Comparison of ENCODE assay signal across 11 cellular contexts in genomic region chrX:101260435-101260834, GRCh38. TPM values are rescaled to one million over a fixed set of nuclear protein-coding genes. Genes with fewer than 3 reads are reported as not detected.
A peak's percentile ranks its signal among the peaks of the same experiment; 100 is the strongest.
DNase-seq lines count a peak whose midpoint lies in the region; ATAC-seq and TF ChIP-seq lines count a peak whose summit lies in the region.
"Had no signal": no experiment of that assay in that cellular context is flagged by ENCODE, and none has a peak within 500 bp of the region (broad histone marks: within the 10 kb centered on the region; RNA-seq: fewer than 3 reads in every experiment).

No MANE protein-coding gene starts in this region.

- no peak overlapping the region for H3K27ac Mint-ChIP-seq in CD8-positive, alpha-beta memory T cell
- H3K27ac Mint-ChIP-seq: activated T-helper 1 cell treated with anti-CD3 and anti-CD28 coated beads, Interleukin-12 subunit alpha, Interleukin-12 subunit beta, Interleukin-2, Interleukin-4 antibody, amounts not matched to agents 30 ng/mL and 10 ng/mL and 1 ng/mL, durations not matched to agents 14 hours and 24 hours and 36 hours had no signal

- no peak overlapping the region for H3K4me3 ChIP-seq in A673 (ENCODE audit: low read depth, low read length, poor library complexity, severe bottlenecking)
- H3K4me3 ChIP-seq in GM12875 (ENCODE audit: low read depth, low read length) = no peak overlapping the region
- no peak overlapping the region for H3K4me3 ChIP-seq in fibroblast of pulmonary artery (replicated peaks; ENCODE audit: low read depth, low read length)
- H3K4me3 ChIP-seq in lower leg skin (ENCODE audit: low read depth, poor library complexity, severe bottlenecking) = no peak overlapping the region
- no peak overlapping the region for H3K4me3 ChIP-seq in CD8-positive, alpha-beta memory T cell (ENCODE audit: low read length)
- H3K4me3 ChIP-seq: left lung, right atrium auricular region had no signal

- POLR2A ChIA-PET in A673 (lab: Charles Lee; ENCODE audit: low non-redundant PET) (no interaction called here), RWPE1 (lab: Yijun Ruan, JAX; ENCODE audit: low non-redundant PET) (no interaction called here)
- POLR2A ChIA-PET in CD8-positive, alpha-beta memory T cell (lab: Charles Lee) = no interaction called here

- H3K27me3 Mint-ChIP-seq in CD8-positive, alpha-beta memory T cell = peaks cover 0 to 8% of the 10 kb centered on the region in 2 donors

- H3K9me3 Mint-ChIP-seq in CD8-positive, alpha-beta memory T cell = peaks cover 0 to 2% (median 0%) of the 10 kb centered on the region in 5 donors
- H3K9me3 Mint-ChIP-seq: activated T-helper 1 cell treated with anti-CD3 and anti-CD28 coated beads, Interleukin-12 subunit alpha, Interleukin-12 subunit beta, Interleukin-2, Interleukin-4 antibody, amounts not matched to agents 30 ng/mL and 10 ng/mL and 1 ng/mL, durations not matched to agents 14 hours and 24 hours and 36 hours had no signal

- CTCF ChIA-PET in A673 (lab: Charles Lee) (no interaction called here), RWPE1 (lab: Yijun Ruan, JAX) (no interaction called here)
- CTCF ChIA-PET in CD8-positive, alpha-beta memory T cell (lab: Charles Lee) = no interaction called here

- TF ChIP-seq POLR2A in lower leg skin (IDR thresholded peaks at IDR 0.05) = no peak

- no TSS peak for BruUV-seq in A673 (replicated peaks; lab: Mats Ljungman, UMichigan)

- intact Hi-C loops in A673 (cut with micrococcal nuclease; ENCODE audit: unreplicated experiment) (no loop called here), lower leg skin (cut with DNase I; ENCODE audit: low total_unique reads) (no loop called here)

- TF ChIP-seq CTCF in A673 (conservative IDR thresholded peaks at IDR 0.05; ENCODE audit: low read depth, low read length) (0 out of 2 replicates have a peak, but pooled peaks have one; percentile 23), GM12875 (IDR thresholded peaks at IDR 0.05; ENCODE audit: borderline replicate concordance, insufficient read depth, low read depth, low read length) (0 out of 2 replicates have a peak, but pooled peaks have one; percentile 30), RWPE1 (conservative IDR thresholded peaks at IDR 0.05; ENCODE audit: low read depth) (no peak), fibroblast of pulmonary artery (IDR thresholded peaks at IDR 0.05; ENCODE audit: low read length, missing control alignments) (peak; percentile 19), lower leg skin (IDR thresholded peaks at IDR 0.05) (no peak)

- no peaks in the 10 kb centered on the region for H3K4me1 ChIP-seq in A673 (ENCODE audit: insufficient read depth, low read length, poor library complexity, severe bottlenecking)
- no peaks in the 10 kb centered on the region for H3K4me1 ChIP-seq in CD8-positive, alpha-beta memory T cell (ENCODE audit: insufficient read depth, low read length)
- H3K4me1 ChIP-seq: left lung, right atrium auricular region had no signal

- H3K4me3 Mint-ChIP-seq in CD8-positive, alpha-beta memory T cell = no peak overlapping the region
- H3K4me3 Mint-ChIP-seq: activated T-helper 1 cell treated with anti-CD3 and anti-CD28 coated beads, Interleukin-12 subunit alpha, Interleukin-12 subunit beta, Interleukin-2, Interleukin-4 antibody, amounts not matched to agents 30 ng/mL and 10 ng/mL and 1 ng/mL, durations not matched to agents 14 hours and 24 hours and 36 hours had no signal

- 82 to 85% methylated on average over 4 of the region's 4 CpGs for WGBS in lower leg skin, 2 donors

- H3K36me3 ChIP-seq in A673 (ENCODE audit: insufficient read depth, low read length, poor library complexity, severe bottlenecking) = no peaks in the 10 kb centered on the region
- no peaks in the 10 kb centered on the region for H3K36me3 ChIP-seq in CD8-positive, alpha-beta memory T cell (ENCODE audit: insufficient read depth, low read length)
- H3K36me3 ChIP-seq: left lung, right atrium auricular region had no signal

- no peaks in the 10 kb centered on the region for H3K9me3 ChIP-seq in A673 (ENCODE audit: low read depth, low read length, poor library complexity, severe bottlenecking)
- H3K9me3 ChIP-seq in CD8-positive, alpha-beta memory T cell (ENCODE audit: low read length) = no peaks in the 10 kb centered on the region
- H3K9me3 ChIP-seq: left lung, right atrium auricular region had no signal

- no peak for ATAC-seq in GM21737 (IDR thresholded peaks at IDR 0.05; ENCODE audit: unreplicated experiment)
- ATAC-seq: left lung had no signal

- no peaks in the 10 kb centered on the region for H3K27me3 ChIP-seq in A673 (replicated peaks; ENCODE audit: insufficient read depth, low read depth, low read length, poor library complexity)
- no peaks in the 10 kb centered on the region for H3K27me3 ChIP-seq in CD8-positive, alpha-beta memory T cell (ENCODE audit: insufficient read depth, low read length, poor library complexity, severe bottlenecking)
- H3K27me3 ChIP-seq: left lung, right atrium auricular region had no signal

- no peaks in the 10 kb centered on the region for H3K36me3 Mint-ChIP-seq in CD8-positive, alpha-beta memory T cell

- peaks cover 5 to 7% (median 7%) of the 10 kb centered on the region in 3 donors for H3K4me1 Mint-ChIP-seq in CD8-positive, alpha-beta memory T cell

- DNase-seq in A673 (ENCODE audit: low spot score) (no peak), RWPE1 (ENCODE audit: low spot score) (peak; percentile 1), fibroblast of pulmonary artery (ENCODE audit: low read depth) (peak; percentile 9), lower leg skin (ENCODE audit: low spot score in 2 of 2) (no peak), A172 (ENCODE audit: low spot score) (no peak)
- no peak for DNase-seq in CD8-positive, alpha-beta memory T cell
- DNase-seq: left lung had no signal

- H3K27ac ChIP-seq in A673 (ENCODE audit: low read depth, low read length, poor library complexity, severe bottlenecking) = no peak overlapping the region
- H3K27ac ChIP-seq in RWPE1 = no peak overlapping the region
- H3K27ac ChIP-seq in CD8-positive, alpha-beta memory T cell (ENCODE audit: low read depth, low read length) = no peak overlapping the region
- H3K27ac ChIP-seq: left lung, right atrium auricular region had no signal

RNA-seq across cellular contexts. Expression of gene TAF7L, which starts 30.7 kb away (rescaled TPM):
- total RNA-seq in A673 (2021) = 0.70 and 0.88 TPM in 2 replicates
- total RNA-seq in lower leg skin = 1 to 10 TPM in 1 of 4 donors, under 1 TPM in 3; 0.45 to 1.5 (median 0.67) TPM
- not detected for total RNA-seq in CD8-positive, alpha-beta memory T cell
- polyA plus RNA-seq in CD8-positive, alpha-beta memory T cell = not detected
- not detected in 2 replicates for total RNA-seq in A172 (2014; rRNA removed; shearing (Covaris generic))
- total RNA-seq: left lung, right atrium auricular region had no signal

RNA-seq across cellular contexts. Expression of gene DRP2, which starts 40.8 kb away (rescaled TPM):
- 0.45 and 0.68 TPM in 2 replicates for total RNA-seq in A673 (2021)
- total RNA-seq in lower leg skin = under 1 TPM; 0.08 to 0.39 (median 0.18) TPM
- under 1 TPM; 0.18 TPM for total RNA-seq in CD8-positive, alpha-beta memory T cell
- polyA plus RNA-seq in CD8-positive, alpha-beta memory T cell = not detected
- total RNA-seq in A172 (2014; rRNA removed; shearing (Covaris generic)) = 0.05 and 0.10 TPM in 2 replicates

Comparison
In these comparisons a context has a peak if more than half of its experiments do, and no peak if none do; other contexts are left out.
1. DNase-seq: peak in RWPE1 (single experiment) and fibroblast of pulmonary artery (single experiment); none in A673 (single experiment), lower leg skin (0 of 2), CD8-positive, alpha-beta memory T cell (0 of 5) and A172 (single experiment).
2. CTCF ChIP-seq: peak in A673 (single experiment), GM12875 (single experiment) and fibroblast of pulmonary artery (single experiment); none in RWPE1 (single experiment) and lower leg skin (0 of 3).